In the genomic region with DNA sequence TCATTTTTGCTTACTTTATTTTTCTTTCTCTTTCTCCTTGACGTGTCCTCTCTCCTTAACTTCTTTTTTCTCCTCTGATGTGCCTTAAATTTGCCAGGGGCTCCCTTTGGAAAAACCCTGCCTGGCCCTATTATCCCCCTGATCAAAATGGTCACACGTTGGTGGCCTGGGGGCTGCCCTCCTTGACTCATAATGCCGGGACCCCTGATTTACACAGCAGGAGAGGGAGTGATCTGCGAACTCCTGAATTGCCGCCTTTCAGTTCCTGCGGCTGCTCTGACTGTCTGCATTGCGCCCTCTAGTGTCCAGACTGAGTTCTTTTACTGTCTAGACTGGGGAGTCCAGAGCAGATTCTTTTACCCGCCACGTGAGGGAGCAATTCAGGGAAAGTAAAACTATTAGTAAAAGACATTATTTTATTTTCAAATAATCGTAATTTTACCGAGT, we compare ENCODE assay signal across 8 cellular contexts. TPM values are rescaled to one million over a fixed set of nuclear protein-coding genes. Genes with fewer than 3 reads are reported as not detected.
DNase-seq lines count a peak whose midpoint lies in the region; ATAC-seq, FAIRE-seq and TF ChIP-seq lines count a peak whose summit lies in the region.

No MANE protein-coding gene starts in this region.

- peak; percentile 99 for TF ChIP-seq CTCF in WI38 (IDR thresholded peaks at IDR 0.05; ENCODE audit: low read depth, low read length)
- TF ChIP-seq CTCF in kidney (IDR thresholded peaks at IDR 0.05; ENCODE audit: borderline replicate concordance, extremely low read depth, insufficient read depth): peak; percentile 95

- no peaks in the 10 kb centered on the region for H3K36me3 ChIP-seq in kidney (ENCODE audit: control insufficient read depth in 1 of 2, insufficient read depth in 2 of 2, low read length in 2 of 2)

- no peak overlapping the region for H3K27ac ChIP-seq in caudate nucleus (ENCODE audit: low read depth, low read length)
- H3K27ac ChIP-seq in kidney (ENCODE audit: low read depth in 2 of 2, low read length in 2 of 2): no peak overlapping the region

- DNase-seq in Ammon's horn (ENCODE audit: low spot score): peak; percentile 89
- DNase-seq in NCI-H2196 treated with DMSO at 0.1 percent for 48 hours (lab: John Stamatoyannopoulos, UW; ENCODE audit: unreplicated experiment): peak; percentile 73
- peak in 48 of 61 donors; percentile 1 to 73 (median 31) for DNase-seq in caudate nucleus (lab: John Stamatoyannopoulos, UW)
- DNase-seq in kidney: no peak
- DNase-seq in stimulated activated CD4-positive, alpha-beta T cell treated with anti-CD3 and anti-CD28 coated beads, Interleukin-1b, Interleukin-23, amount 100 ng/mL, for 4 hours (ENCODE audit: low read depth in 2 of 2): peak; percentile 35 to 84

- H3K4me3 ChIP-seq in WI38 (ENCODE audit: low read depth, low read length) (peak overlapping the region; percentile 51), kidney (ENCODE audit: low read length in 2 of 2) (peak overlapping the region in 1 of 2 donors; percentile 45)

- H3K9ac ChIP-seq in kidney (ENCODE audit: low read length in 2 of 2): no peak overlapping the region

- ATAC-seq in GM18909 (IDR thresholded peaks at IDR 0.05; ENCODE audit: poor library complexity, unreplicated experiment) (peak; percentile 68), HG03159 (IDR thresholded peaks at IDR 0.05; ENCODE audit: unreplicated experiment) (peak; percentile 67)

- no peaks in the 10 kb centered on the region for H3K9me3 ChIP-seq in kidney (ENCODE audit: control insufficient read depth in 1 of 2, low read length in 2 of 2)

- H3K4me1 ChIP-seq in kidney (ENCODE audit: control insufficient read depth in 1 of 2, insufficient read depth in 1 of 2, low read depth in 1 of 2, low read length in 2 of 2): no peaks in the 10 kb centered on the region

- peak; percentile 95 for FAIRE-seq in kidney (lab: Jason Lieb, UNC)

- intact Hi-C loops in kidney (cut with DNase I): no loop called here

RNA-seq across cellular contexts. Expression of gene GZMB, which starts 44.8 kb away (rescaled TPM):
- total RNA-seq in kidney: 1.6 TPM
- 0.86 TPM for polyA plus RNA-seq in kidney (ENCODE audit: insufficient read depth, low read depth, low replicate concordance)
